Comparison of ENCODE assay signal across 23 cellular contexts in the genomic region with DNA sequence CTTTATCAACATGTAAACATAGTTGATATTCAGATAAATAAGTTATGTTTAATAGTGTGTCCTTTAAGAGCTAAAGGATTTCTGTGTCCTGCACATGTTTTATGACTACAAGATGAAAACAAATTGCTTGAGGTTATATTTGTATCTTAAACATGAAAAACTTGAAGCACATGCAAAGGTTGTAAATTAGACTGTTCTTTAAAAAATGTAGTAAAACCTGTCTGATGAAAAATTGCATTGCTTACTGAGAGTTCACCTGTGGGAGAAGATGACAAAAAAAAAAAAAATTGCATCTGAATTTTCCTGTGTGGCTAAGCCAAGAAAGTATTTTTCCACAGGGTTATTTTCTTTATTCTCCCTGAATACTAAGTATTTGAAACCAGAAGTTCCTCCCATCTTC.
"Had no signal": no experiment of that assay in that cellular context is flagged by ENCODE, and none has a peak within 500 bp of the region (broad histone marks: within the 10 kb centered on the region; RNA-seq: fewer than 3 reads in every experiment).

No MANE protein-coding gene starts in this region.

- H3K9me3 ChIP-seq: SJCRH30, SK-N-SH had no signal

- H3K27me3 ChIP-seq: cardiac muscle cell, SJCRH30 had no signal

- DNase-seq: activated CD4-positive, alpha-beta memory T cell treated with anti-CD3 and anti-CD28 coated beads, Interleukin-2, amount 10 ng/mL, durations not matched to agents 7 days and 5 days; activated CD4-positive, alpha-beta T cell treated with anti-CD3 and anti-CD28 coated beads for 36 hours; activated CD4-positive, alpha-beta T cell treated with anti-CD3 and anti-CD28 coated beads, Interleukin-2, amount 50 U/mL, for 1 hour; activated gamma-delta T cell; activated naive CD4-positive, alpha-beta T cell treated with anti-CD3 and anti-CD28 coated beads for 36 hours; activated T-cell treated with anti-CD3 and anti-CD28 coated beads for 4 hours; activated T-cell treated with anti-CD3 and anti-CD28 coated beads, Interleukin-2, amount 50 U/mL, for 48 hours; amygdala; cerebellar nuclear complex; KBM-7; NCI-H1092; NCI-H1417; NCI-H1694; NCI-H2029; NCI-H2107; NCI-H2171 treated with DMSO at 0.1 percent for 48 hours; NCI-H345; NCI-H510A; SJCRH30; SK-N-SH; T-helper 1 cell; WERI-Rb-1 had no signal

- H3K36me3 ChIP-seq: cardiac muscle cell, WERI-Rb-1 had no signal

- H3K4me1 ChIP-seq: SJCRH30 had no signal

- H3K27ac ChIP-seq: cardiac muscle cell, SJCRH30, WERI-Rb-1 had no signal

- H3K4me3 ChIP-seq: cardiac muscle cell, SJCRH30 had no signal
